Comparison of ENCODE assay signal across 1 cellular context in genomic region chr9:136430591-136431234, GRCh38.
TF ChIP-seq lines count a peak whose summit lies in the region.

No MANE protein-coding gene starts in this region.

TF ChIP-seq in HepG2, 621 proteins besides CTCF, POLR2A, EP300 and RAD21:
- no peak for TF ChIP-seq ZNF383 (CRISPR knock-in tag; IDR thresholded peaks at IDR 0.05; ENCODE audit: borderline replicate concordance)
- TF ChIP-seq HNRNPL (IDR thresholded peaks at IDR 0.05; ENCODE audit: low read depth, low read length) = 0 out of 2 replicates have a peak, but pooled peaks have one; percentile 39
- peak; percentile 36 for TF ChIP-seq AGO2 (optimal IDR thresholded peaks at IDR 0.05; ENCODE audit: low read depth, low read length)
